ENCODE assay signal across 1 cellular context in genomic region chr4:128068927-128069326, GRCh38.
TF ChIP-seq lines count a peak whose summit lies in the region.

No MANE protein-coding gene starts in this region.

TF ChIP-seq in GM23338, 12 proteins besides CTCF, POLR2A, EP300 and RAD21 (continued from another document):
- TF ChIP-seq REST (IDR thresholded peaks at IDR 0.05; ENCODE audit: unreplicated experiment) (no peak), ZNF462 (CRISPR knock-in tag; IDR thresholded peaks at IDR 0.05) (no peak), POLR2AphosphoS5 (IDR thresholded peaks at IDR 0.05; ENCODE audit: low read depth) (no peak), EZH2phosphoT487 (IDR thresholded peaks at IDR 0.05; ENCODE audit: unreplicated experiment) (no peak)
